Comparison of ENCODE assay signal across 13 cellular contexts in genomic region chr5:75460947-75461346, GRCh38. TPM values are rescaled to one million over a fixed set of nuclear protein-coding genes. Genes with fewer than 3 reads are reported as not detected.
DNase-seq lines count a peak whose midpoint lies in the region; ATAC-seq and TF ChIP-seq lines count a peak whose summit lies in the region.
"Had no signal": no experiment of that assay in that cellular context is flagged by ENCODE, and none has a peak within 500 bp of the region (broad histone marks: within the 10 kb centered on the region; RNA-seq: fewer than 3 reads in every experiment).

No MANE protein-coding gene starts in this region.

- H3K9me3 Mint-ChIP-seq in activated B cell treated with CpG ODN at 0.5 μM for 24 hours = no peaks in the 10 kb centered on the region
- H3K9me3 Mint-ChIP-seq: dendritic cell treated with granulocyte-macrophage colony-stimulating factor and Interleukin-4, amounts not matched to agents 40 ng/mL and 50 ng/mL, for 4 days had no signal

- no peak for DNase-seq in activated B cell treated with CpG ODN at 0.5 μM for 24 hours
- no peak for DNase-seq in HAP-1 (ENCODE audit: low spot score in 2 of 2)
- DNase-seq in effector CD8-positive, alpha-beta T cell (lab: John Stamatoyannopoulos, UW) = no peak
- no peak for DNase-seq in glomerular visceral epithelial cell (ENCODE audit: extremely low spot score)
- DNase-seq in stimulated activated CD4-positive, alpha-beta T cell treated with anti-CD3 and anti-CD28 coated beads, Interleukin-4, amount 100 ng/mL, for 24 hours = no peak
- DNase-seq: activated T-cell treated with anti-CD3 and anti-CD28 coated beads, Interleukin-2, amount 50 U/mL, for 48 hours; Calu3; NCI-H1092 had no signal

- intact Hi-C loops in activated B cell treated with CpG ODN at 0.5 μM for 24 hours (cut with micrococcal nuclease) = no loop called here

- H3K27me3 ChIP-seq in DOHH2 (ENCODE audit: control insufficient read depth, low read length) (no peaks in the 10 kb centered on the region), HAP-1 (ENCODE audit: low read depth) (no peaks in the 10 kb centered on the region)

- H3K36me3 ChIP-seq in DOHH2 (ENCODE audit: control insufficient read depth, low read length) = no peaks in the 10 kb centered on the region
- H3K36me3 ChIP-seq in HAP-1 (replicated peaks) = no peaks in the 10 kb centered on the region

- POLR2A ChIA-PET in activated B cell treated with CpG ODN at 0.5 μM for 24 hours (lab: Charles Lee) = interaction anchor here (1.0 to 1.1 kb wide), 2 partner anchors 50 to 124 kb away, joined by 3 to 4 read pairs; partner anchors contain the start of gene HMGCR

- H3F3A ChIP-seq in DOHH2 (ENCODE audit: control insufficient read depth, insufficient read depth) = peaks cover 7% of the 10 kb centered on the region; the same call in 1 of the 2 replicates

- peak overlapping the region; percentile 61 for H3K27ac ChIP-seq in DOHH2 (ENCODE audit: low read depth, low read length)

- peak overlapping the region; percentile 64 for H3K4me2 ChIP-seq in DOHH2 (ENCODE audit: low read length)

- no peaks in the 10 kb centered on the region for H3K27me3 Mint-ChIP-seq in activated B cell treated with CpG ODN at 0.5 μM for 24 hours
- H3K27me3 Mint-ChIP-seq: dendritic cell treated with granulocyte-macrophage colony-stimulating factor and Interleukin-4, amounts not matched to agents 40 ng/mL and 50 ng/mL, for 4 days had no signal

- CTCF ChIA-PET in activated B cell treated with CpG ODN at 0.5 μM for 24 hours (lab: Charles Lee) = interaction anchor here (1.0 kb wide), 1 partner anchor 10 kb away, joined by 3 read pairs; no protein-coding TSS in a partner anchor

- H3K4me1 Mint-ChIP-seq in activated B cell treated with CpG ODN at 0.5 μM for 24 hours = peaks cover 48% of the 10 kb centered on the region

- H3K4me3 ChIP-seq in DOHH2 (ENCODE audit: low read length) = peak overlapping the region; percentile 43
- H3K4me3 ChIP-seq in HAP-1 = no peak overlapping the region

- H3K36me3 Mint-ChIP-seq in activated B cell treated with CpG ODN at 0.5 μM for 24 hours (ENCODE audit: low read depth) = peaks cover 36% of the 10 kb centered on the region

- no peaks in the 10 kb centered on the region; the same call in 1 of the 2 replicates for H4K20me1 ChIP-seq in DOHH2 (ENCODE audit: control insufficient read depth, insufficient read depth, low read depth, low read length)

- TF ChIP-seq CTCF in DOHH2 (IDR thresholded peaks at IDR 0.05; ENCODE audit: low read depth, low read length, poor library complexity, severe bottlenecking) (no peak), activated B cell treated with CpG ODN at 0.5 μM for 24 hours (IDR thresholded peaks at IDR 0.05) (no peak)

- peak overlapping the region; percentile 7 for H3K27ac Mint-ChIP-seq in activated B cell treated with CpG ODN at 0.5 μM for 24 hours
- H3K27ac Mint-ChIP-seq: dendritic cell treated with granulocyte-macrophage colony-stimulating factor and Interleukin-4, amounts not matched to agents 40 ng/mL and 50 ng/mL, for 4 days had no signal

- peak overlapping the region; percentile 15 for H3K4me3 Mint-ChIP-seq in activated B cell treated with CpG ODN at 0.5 μM for 24 hours
- H3K4me3 Mint-ChIP-seq: dendritic cell treated with granulocyte-macrophage colony-stimulating factor and Interleukin-4, amounts not matched to agents 40 ng/mL and 50 ng/mL, for 4 days had no signal

- H3K9me2 ChIP-seq in DOHH2 (replicated peaks; ENCODE audit: control insufficient read depth, low read length) = no peaks in the 10 kb centered on the region

- H3K9me3 ChIP-seq in DOHH2 (ENCODE audit: control insufficient read depth, insufficient read depth, low read length) (no peaks in the 10 kb centered on the region), HAP-1 (no peaks in the 10 kb centered on the region)

- H3K79me2 ChIP-seq in DOHH2 (ENCODE audit: control insufficient read depth, low read length) = peaks cover 35% of the 10 kb centered on the region

- ATAC-seq in GM19397 (IDR thresholded peaks at IDR 0.05; ENCODE audit: unreplicated experiment) (peak; percentile 88), HG03045 (IDR thresholded peaks at IDR 0.05; ENCODE audit: unreplicated experiment) (peak; percentile 73), activated B cell treated with CpG ODN at 0.5 μM for 24 hours (ENCODE audit: low read depth) (peak; percentile 94)
- ATAC-seq: sciatic nerve had no signal

- H3K4me1 ChIP-seq in DOHH2 (ENCODE audit: control insufficient read depth, low read length) (peaks cover 23% of the 10 kb centered on the region), HAP-1 (no peaks in the 10 kb centered on the region)

- in situ Hi-C loops in HAP-1 (cut with MboI; ENCODE audit: low sequenced_read_pairs) = no loop called here

RNA-seq across cellular contexts. Expression of gene CERT1, which starts 50.5 kb away (rescaled TPM):
- total RNA-seq in activated B cell treated with CpG ODN at 0.5 μM for 24 hours = 39.1 and 49.5 TPM in 2 replicates

RNA-seq across cellular contexts. Expression of gene POLK, which starts 50.7 kb away (rescaled TPM):
- total RNA-seq in activated B cell treated with CpG ODN at 0.5 μM for 24 hours = 29.0 and 34.0 TPM in 2 replicates
